Comparison of ENCODE assay signal across 1 cellular context in the genomic region with DNA sequence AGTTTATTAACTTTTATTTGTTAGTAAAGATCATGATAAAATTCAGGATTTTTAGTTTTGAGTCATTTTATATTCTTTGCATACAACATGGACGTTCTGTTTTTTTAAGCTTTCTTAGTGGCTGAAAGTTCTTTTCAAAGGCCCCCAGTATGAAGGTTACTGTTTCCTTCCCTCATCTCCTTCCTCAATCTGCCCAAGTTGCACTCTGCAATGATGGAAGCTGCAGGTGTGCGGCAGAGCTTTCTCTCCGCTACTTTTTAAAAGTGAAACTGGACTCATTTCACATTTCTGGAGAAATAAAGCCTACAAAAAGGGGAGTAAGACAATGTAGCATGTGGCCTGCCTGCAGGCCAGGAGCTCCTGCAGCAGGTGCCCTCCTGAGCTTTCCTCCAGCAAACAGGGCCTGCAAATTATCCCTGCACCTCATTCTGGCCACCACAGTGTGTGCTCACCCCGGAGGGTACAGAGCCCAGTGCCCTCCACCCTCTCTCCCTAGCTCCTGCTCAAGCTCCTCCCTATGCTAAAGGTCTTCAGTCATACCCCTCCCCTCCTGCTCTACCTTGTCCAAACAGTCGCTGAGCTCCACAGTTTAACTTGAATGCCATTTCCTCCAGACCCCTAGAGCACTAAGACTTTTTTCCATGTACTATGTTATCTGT.
TF ChIP-seq lines count a peak whose summit lies in the region.

No MANE protein-coding gene starts in this region.

TF ChIP-seq in liver, 16 proteins besides CTCF, POLR2A, EP300 and RAD21 (continued from another document):
- TF ChIP-seq JUND (IDR thresholded peaks at IDR 0.05), result no peak
